9 cellular contexts compared by ENCODE assay signal in genomic region chr14:50951032-50951431, GRCh38.
"Had no signal": no experiment of that assay in that cellular context is flagged by ENCODE, and none has a peak within 500 bp of the region (broad histone marks: within the 10 kb centered on the region; RNA-seq: fewer than 3 reads in every experiment).

No MANE protein-coding gene starts in this region.

- H3K4me3 ChIP-seq: GM23338, HAP-1 had no signal

- H3K9me3 Mint-ChIP-seq: HFFc6 had no signal

- H3K27ac ChIP-seq: KMS-11 had no signal

- H3K9ac ChIP-seq: KMS-11 had no signal

- FAIRE-seq: HTR-8/SVneo had no signal

- DNase-seq: H7, HFFc6, Karpas-422, KBM-7 had no signal

- H3K36me3 ChIP-seq: HAP-1 had no signal

- H3K4me2 ChIP-seq: GM23338, KMS-11 had no signal

- ATAC-seq: GM23338, HCT116 had no signal

- H3K27ac Mint-ChIP-seq: HFFc6 had no signal

- H3K9me3 ChIP-seq: HAP-1 had no signal

- H3K4me3 Mint-ChIP-seq: GM23338, HFFc6 had no signal
